In the genomic region with DNA sequence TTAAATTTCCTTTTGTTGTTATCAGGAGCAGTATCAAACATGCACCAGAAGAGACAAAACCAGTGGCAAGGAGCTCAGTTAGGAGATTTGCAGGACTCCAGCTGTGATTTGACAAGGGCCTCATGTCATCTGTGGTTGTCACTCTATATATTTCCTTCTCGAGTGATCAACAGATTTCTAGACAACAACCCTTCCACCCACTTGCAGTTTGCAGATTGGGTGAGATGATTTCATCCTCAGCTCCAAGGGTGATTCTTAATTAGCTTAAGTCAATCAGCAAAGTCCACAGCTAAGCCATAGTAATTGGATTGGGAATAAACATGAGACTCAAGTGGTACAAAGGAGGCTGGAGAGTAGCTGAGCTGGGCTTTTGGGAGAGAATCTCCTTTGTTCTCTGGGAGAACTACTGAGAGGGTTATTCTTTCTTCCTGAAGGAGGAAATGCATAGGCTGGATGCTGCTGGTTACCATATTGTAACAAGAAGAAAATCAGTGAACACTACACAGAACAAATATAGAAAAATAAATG, we compare ENCODE assay signal across 14 cellular contexts.
"Had no signal": no experiment of that assay in that cellular context is flagged by ENCODE, and none has a peak within 500 bp of the region (broad histone marks: within the 10 kb centered on the region; RNA-seq: fewer than 3 reads in every experiment).

No MANE protein-coding gene starts in this region.

- DNase-seq: effector CD8-positive, alpha-beta T cell; heart left ventricle; hippocampal formation; kidney glomerular epithelial cell; naive thymus-derived CD8-positive, alpha-beta T cell; right lobe of liver; stimulated activated CD4-positive, alpha-beta T cell treated with anti-CD3 and anti-CD28 coated beads, Interleukin-4, amount 100 ng/mL, for 1 hour; tibial artery; upper lobe of right lung had no signal

- H3K36me3 ChIP-seq: heart left ventricle, prostate gland, right lobe of liver, tibial artery, upper lobe of right lung, vagina had no signal

- H3K9ac ChIP-seq: parathyroid adenoma had no signal

- H3K4me1 ChIP-seq: heart left ventricle, prostate gland, right lobe of liver, tibial artery, upper lobe of right lung, vagina had no signal

- H3K4me3 Mint-ChIP-seq: naive thymus-derived CD8-positive, alpha-beta T cell; stimulated activated memory B cell treated with anti-CD40 and anti-IgM and Interleukin-4, amounts not matched to agents 10 μg/mL and 1 μg/mL and 100 μg/mL, for 72 hours; stimulated activated naive CD8-positive, alpha-beta T cell treated with anti-CD3 and anti-CD28 coated beads, Interleukin-15, Interleukin-2, amounts not matched to agents 100 ng/mL and 50 ng/mL, for 24 hours had no signal

- H3K36me3 Mint-ChIP-seq: naive thymus-derived CD8-positive, alpha-beta T cell; stimulated activated memory B cell treated with anti-CD40 and anti-IgM and Interleukin-4, amounts not matched to agents 10 μg/mL and 1 μg/mL and 100 μg/mL, for 72 hours had no signal

- H3K27me3 Mint-ChIP-seq: naive thymus-derived CD8-positive, alpha-beta T cell; stimulated activated memory B cell treated with anti-CD40 and anti-IgM and Interleukin-4, amounts not matched to agents 10 μg/mL and 1 μg/mL and 100 μg/mL, for 72 hours; stimulated activated naive CD8-positive, alpha-beta T cell treated with anti-CD3 and anti-CD28 coated beads, Interleukin-15, Interleukin-2, amounts not matched to agents 100 ng/mL and 50 ng/mL, for 24 hours had no signal

- H3K27ac ChIP-seq: heart left ventricle, parathyroid adenoma, prostate gland, right lobe of liver, tibial artery, upper lobe of right lung, vagina had no signal

- H3K79me2 ChIP-seq: parathyroid adenoma had no signal

- H3K27ac Mint-ChIP-seq: naive thymus-derived CD8-positive, alpha-beta T cell; stimulated activated memory B cell treated with anti-CD40 and anti-IgM and Interleukin-4, amounts not matched to agents 10 μg/mL and 1 μg/mL and 100 μg/mL, for 72 hours; stimulated activated naive CD8-positive, alpha-beta T cell treated with anti-CD3 and anti-CD28 coated beads, Interleukin-15, Interleukin-2, amounts not matched to agents 100 ng/mL and 50 ng/mL, for 24 hours had no signal

- H3K4me3 ChIP-seq: heart left ventricle, prostate gland, right lobe of liver, tibial artery, upper lobe of right lung, vagina had no signal

- H3K9me3 ChIP-seq: heart left ventricle, prostate gland, right lobe of liver, tibial artery, upper lobe of right lung, vagina had no signal

- H3K4me1 Mint-ChIP-seq: naive thymus-derived CD8-positive, alpha-beta T cell; stimulated activated memory B cell treated with anti-CD40 and anti-IgM and Interleukin-4, amounts not matched to agents 10 μg/mL and 1 μg/mL and 100 μg/mL, for 72 hours had no signal

- H3K27me3 ChIP-seq: heart left ventricle, right lobe of liver, tibial artery, upper lobe of right lung, vagina had no signal
